9 cellular contexts compared by ENCODE assay signal in the genomic region with DNA sequence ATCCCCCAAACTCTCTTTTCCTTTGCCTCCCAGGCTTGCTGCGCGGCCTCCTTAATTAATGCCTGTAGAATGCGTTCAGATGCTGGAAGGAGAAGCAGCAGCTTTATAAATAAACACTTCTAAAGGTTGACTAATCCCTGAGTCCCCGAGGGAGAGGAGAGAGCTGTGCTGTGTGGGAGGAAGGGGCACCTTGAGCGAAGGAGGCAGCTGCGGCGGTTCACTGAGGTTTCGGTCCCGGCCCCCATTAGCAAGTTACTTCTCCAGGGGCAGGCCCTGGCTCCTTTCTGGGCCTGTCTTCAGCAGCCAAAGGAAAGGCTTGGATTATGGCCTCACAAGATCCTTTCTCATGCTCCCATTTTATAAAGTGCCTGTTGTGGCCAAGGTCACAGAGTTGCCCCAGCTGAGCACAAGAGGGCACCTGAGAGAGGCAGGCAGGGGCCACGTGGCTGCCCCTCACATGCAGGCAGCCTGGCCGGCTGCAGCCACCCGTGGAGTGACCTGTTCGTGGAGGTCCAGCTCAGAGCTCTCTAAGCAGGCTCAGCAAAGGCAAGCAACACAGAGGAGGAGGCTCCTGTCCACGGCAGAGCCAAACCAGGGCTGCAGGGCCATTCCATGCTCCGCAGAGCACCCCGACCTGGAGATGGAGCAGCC. TPM values are rescaled to one million over a fixed set of nuclear protein-coding genes. Genes with fewer than 3 reads are reported as not detected.
DNase-seq lines count a peak whose midpoint lies in the region; ATAC-seq, FAIRE-seq and TF ChIP-seq lines count a peak whose summit lies in the region.
"Had no signal": no experiment of that assay in that cellular context is flagged by ENCODE, and none has a peak within 500 bp of the region (broad histone marks: within the 10 kb centered on the region; RNA-seq: fewer than 3 reads in every experiment).

No MANE protein-coding gene starts in this region.

- CTCF ChIA-PET in activated naive CD4-positive, alpha-beta T cell treated with anti-CD3 and anti-CD28 coated beads, Interleukin-2, amount 10 ng/mL, durations not matched to agents 7 days and 5 days (lab: Charles Lee), result no interaction called here

- H3K27me3 ChIP-seq in astrocyte (ENCODE audit: insufficient read depth, low read length), result no peaks in the 10 kb centered on the region

- DNase-seq in GM12865 (ENCODE audit: low read depth) (peak; percentile 63), astrocyte (ENCODE audit: low read depth) (peak; percentile 65), non-pigmented ciliary epithelial cell (ENCODE audit: low read depth) (peak; percentile 4), GM03348 (ENCODE audit: low spot score) (no peak), SHP77 (lab: John Stamatoyannopoulos, UW) (no peak)
- no peak for DNase-seq in activated naive CD4-positive, alpha-beta T cell treated with anti-CD3 and anti-CD28 coated beads, Interleukin-2, amount 10 ng/mL, durations not matched to agents 7 days and 5 days

- H3K27me3 Mint-ChIP-seq in astrocyte (ENCODE audit: low read depth, unreplicated experiment), result peaks cover 14% of the 10 kb centered on the region
- H3K27me3 Mint-ChIP-seq in activated naive CD4-positive, alpha-beta T cell treated with anti-CD3 and anti-CD28 coated beads, Interleukin-2, amount 10 ng/mL, durations not matched to agents 7 days and 5 days, result no peaks in the 10 kb centered on the region

- peaks cover 6% of the 10 kb centered on the region for H3K4me1 Mint-ChIP-seq in astrocyte (ENCODE audit: low read depth, unreplicated experiment)
- peaks cover 5% of the 10 kb centered on the region for H3K4me1 Mint-ChIP-seq in activated naive CD4-positive, alpha-beta T cell treated with anti-CD3 and anti-CD28 coated beads, Interleukin-2, amount 10 ng/mL, durations not matched to agents 7 days and 5 days

- H3K4me3 ChIP-seq in GM12865 (ENCODE audit: low read depth, low read length), result no peak overlapping the region
- no peak overlapping the region for H3K4me3 ChIP-seq in astrocyte (ENCODE audit: insufficient read depth, low read depth, low read length)

- peak overlapping the region; percentile 52 for H3K4me2 ChIP-seq in astrocyte (ENCODE audit: low read length)

- H3K36me3 ChIP-seq in astrocyte (ENCODE audit: insufficient read depth, low read length), result no peaks in the 10 kb centered on the region

- no peak overlapping the region for H3K27ac Mint-ChIP-seq in astrocyte (ENCODE audit: unreplicated experiment)
- no peak overlapping the region for H3K27ac Mint-ChIP-seq in activated naive CD4-positive, alpha-beta T cell treated with anti-CD3 and anti-CD28 coated beads, Interleukin-2, amount 10 ng/mL, durations not matched to agents 7 days and 5 days

- H4K20me1 ChIP-seq in astrocyte (ENCODE audit: insufficient read depth, low read length), result peaks cover 6% of the 10 kb centered on the region

- no peak overlapping the region for H3K27ac ChIP-seq in astrocyte (ENCODE audit: low read depth, low read length)

- ATAC-seq in HG02798 (IDR thresholded peaks at IDR 0.05; ENCODE audit: poor library complexity, unreplicated experiment) (peak; percentile 69), HG03025 (IDR thresholded peaks at IDR 0.05; ENCODE audit: low FRiP score, unreplicated experiment) (no peak)

- no peak overlapping the region for H2AFZ ChIP-seq in astrocyte (ENCODE audit: low read depth, low read length)

- no peak overlapping the region for H3K4me3 Mint-ChIP-seq in astrocyte (ENCODE audit: unreplicated experiment)
- H3K4me3 Mint-ChIP-seq in activated naive CD4-positive, alpha-beta T cell treated with anti-CD3 and anti-CD28 coated beads, Interleukin-2, amount 10 ng/mL, durations not matched to agents 7 days and 5 days, result no peak overlapping the region

- H3K9me3 ChIP-seq in astrocyte (ENCODE audit: insufficient read depth, low read depth, low read length), result no peaks in the 10 kb centered on the region

- no peak overlapping the region for H3K9ac ChIP-seq in astrocyte (ENCODE audit: low read length)

- FAIRE-seq in astrocyte (lab: Jason Lieb, UNC), result no peak
- FAIRE-seq: islet of Langerhans had no signal

- H3K9me3 Mint-ChIP-seq in astrocyte (ENCODE audit: unreplicated experiment), result peaks cover 3% of the 10 kb centered on the region
- no peaks in the 10 kb centered on the region for H3K9me3 Mint-ChIP-seq in activated naive CD4-positive, alpha-beta T cell treated with anti-CD3 and anti-CD28 coated beads, Interleukin-2, amount 10 ng/mL, durations not matched to agents 7 days and 5 days

- peaks cover 2% of the 10 kb centered on the region for H3K36me3 Mint-ChIP-seq in astrocyte (ENCODE audit: low read depth, unreplicated experiment)
- H3K36me3 Mint-ChIP-seq in activated naive CD4-positive, alpha-beta T cell treated with anti-CD3 and anti-CD28 coated beads, Interleukin-2, amount 10 ng/mL, durations not matched to agents 7 days and 5 days, result no peaks in the 10 kb centered on the region

- peaks cover 34% of the 10 kb centered on the region for H3K4me1 ChIP-seq in astrocyte (ENCODE audit: insufficient read depth, low read length)

- TF ChIP-seq CTCF in GM12865 (IDR thresholded peaks at IDR 0.05; ENCODE audit: insufficient read depth, low read depth, low read length, missing control alignments) (no peak), astrocyte (IDR thresholded peaks at IDR 0.05; ENCODE audit: insufficient read depth, low read depth, low read length) (no peak)

- H3K79me2 ChIP-seq in astrocyte (ENCODE audit: insufficient read depth, low read length), result no peaks in the 10 kb centered on the region

RNA-seq across cellular contexts. Expression of a gene that starts 15.0 kb away (rescaled TPM):
- 0.09 and 0.26 TPM in 2 replicates for total RNA-seq in astrocyte

Comparison
In these comparisons a context has a peak if more than half of its experiments do, and no peak if none do; other contexts are left out.
1. DNase-seq: peak in GM12865 (single experiment), astrocyte (single experiment) and non-pigmented ciliary epithelial cell (single experiment); none in activated naive CD4-positive, alpha-beta T cell treated with anti-CD3 and anti-CD28 coated beads, Interleukin-2, amount 10 ng/mL, durations not matched to agents 7 days and 5 days (single experiment), GM03348 (single experiment) and SHP77 (0 of 2).